Comparison of ENCODE assay signal across 25 cellular contexts in genomic region chr11:88043149-88043548, GRCh38.
"Had no signal": no experiment of that assay in that cellular context is flagged by ENCODE, and none has a peak within 500 bp of the region (broad histone marks: within the 10 kb centered on the region; RNA-seq: fewer than 3 reads in every experiment).

No MANE protein-coding gene starts in this region.

- H3K4me3 Mint-ChIP-seq: activated CD4-positive, alpha-beta memory T cell treated with anti-CD3 and anti-CD28 coated beads, Interleukin-2, amount 10 ng/mL, durations not matched to agents 7 days and 5 days; activated naive CD8-positive, alpha-beta T cell treated with anti-CD3 and anti-CD28 coated beads, Interleukin-2, amount 50 U/mL, for 24 hours; activated T-cell treated with anti-CD3 and anti-CD28 coated beads, Interleukin-2, amount 50 U/mL, for 72 hours; dendritic cell treated with granulocyte-macrophage colony-stimulating factor and Interleukin-4, amounts not matched to agents 40 ng/mL and 50 ng/mL, for 4 days; natural killer cell; T-helper 1 cell treated with Interleukin-12 subunit alpha and Interleukin-12 subunit beta and Interleukin-4 antibody, amounts not matched to agents 30 μg/mL and 1 μg/mL, for 36 hours had no signal

- H3K4me1 Mint-ChIP-seq: activated CD4-positive, alpha-beta memory T cell treated with anti-CD3 and anti-CD28 coated beads, Interleukin-2, amount 10 ng/mL, durations not matched to agents 7 days and 5 days; activated naive CD8-positive, alpha-beta T cell treated with anti-CD3 and anti-CD28 coated beads, Interleukin-2, amount 50 U/mL, for 24 hours; natural killer cell had no signal

- ATAC-seq: activated naive CD8-positive, alpha-beta T cell treated with anti-CD3 and anti-CD28 coated beads, Interleukin-2, amount 50 U/mL, for 24 hours; activated T-cell treated with anti-CD3 and anti-CD28 coated beads, Interleukin-2, amount 50 U/mL, for 72 hours; gastrocnemius medialis; left ventricle myocardium superior; natural killer cell; stimulated activated naive CD8-positive, alpha-beta T cell treated with anti-CD3 and anti-CD28 coated beads, Interleukin-15, Interleukin-2, amounts not matched to agents 100 U/mL and 50 U/mL, for 24 hours had no signal

- FAIRE-seq: islet of Langerhans had no signal

- H3K36me3 Mint-ChIP-seq: natural killer cell had no signal

- H3K27ac ChIP-seq: esophagus muscularis mucosa, gastrocnemius medialis, neutrophil, ovary, prostate gland, upper lobe of left lung had no signal

- H3K27ac Mint-ChIP-seq: activated CD4-positive, alpha-beta memory T cell treated with anti-CD3 and anti-CD28 coated beads, Interleukin-2, amount 10 ng/mL, durations not matched to agents 7 days and 5 days; activated naive CD8-positive, alpha-beta T cell treated with anti-CD3 and anti-CD28 coated beads, Interleukin-2, amount 50 U/mL, for 24 hours; dendritic cell treated with granulocyte-macrophage colony-stimulating factor and Interleukin-4, amounts not matched to agents 40 ng/mL and 50 ng/mL, for 4 days; natural killer cell; T-helper 1 cell treated with Interleukin-12 subunit alpha and Interleukin-12 subunit beta and Interleukin-4 antibody, amounts not matched to agents 30 μg/mL and 1 μg/mL, for 36 hours had no signal

- H3K27me3 ChIP-seq: esophagus muscularis mucosa, neutrophil, ovary, upper lobe of left lung had no signal

- DNase-seq: activated CD4-positive, alpha-beta memory T cell treated with anti-CD3 and anti-CD28 coated beads, Interleukin-2, amount 10 ng/mL, durations not matched to agents 7 days and 5 days; activated CD4-positive, alpha-beta T cell treated with anti-CD3 and anti-CD28 coated beads for 48 hours; activated effector memory CD4-positive, alpha-beta T cell treated with anti-CD3 and anti-CD28 coated beads, Interleukin-2, amount 50 U/mL, for 16 hours; activated naive CD4-positive, alpha-beta T cell treated with anti-CD3 and anti-CD28 coated beads, Interleukin-2, amount 50 U/mL, for 16 hours; activated naive CD8-positive, alpha-beta T cell treated with anti-CD3 and anti-CD28 coated beads, Interleukin-2, amount 50 U/mL, for 24 hours; activated T-cell treated with anti-CD3 and anti-CD28 coated beads, Interleukin-2, amount 50 U/mL, for 72 hours; effector CD8-positive, alpha-beta T cell; gastrocnemius medialis; hippocampal formation; left ventricle myocardium superior; mammary epithelial cell; midbrain; natural killer cell; ovary; stimulated activated CD4-positive, alpha-beta T cell treated with anti-CD3 and anti-CD28 coated beads, Interleukin-12 subunit alpha, Interleukin-12 subunit beta, amount 100 ng/mL, for 4 hours; stimulated activated CD4-positive, alpha-beta T cell treated with anti-CD3 and anti-CD28 coated beads, Interleukin-4, amount 100 ng/mL, for 4 hours; stimulated activated naive CD8-positive, alpha-beta T cell treated with anti-CD3 and anti-CD28 coated beads, Interleukin-15, Interleukin-2, amounts not matched to agents 100 U/mL and 50 U/mL, for 24 hours; T1000; upper lobe of left lung had no signal

- H3K36me3 ChIP-seq: esophagus muscularis mucosa, gastrocnemius medialis, neutrophil, ovary, prostate gland, upper lobe of left lung had no signal

- H3K9me3 Mint-ChIP-seq: activated CD4-positive, alpha-beta memory T cell treated with anti-CD3 and anti-CD28 coated beads, Interleukin-2, amount 10 ng/mL, durations not matched to agents 7 days and 5 days; activated naive CD8-positive, alpha-beta T cell treated with anti-CD3 and anti-CD28 coated beads, Interleukin-2, amount 50 U/mL, for 24 hours; activated T-cell treated with anti-CD3 and anti-CD28 coated beads, Interleukin-2, amount 50 U/mL, for 72 hours; dendritic cell treated with granulocyte-macrophage colony-stimulating factor and Interleukin-4, amounts not matched to agents 40 ng/mL and 50 ng/mL, for 4 days; natural killer cell; T-helper 1 cell treated with Interleukin-12 subunit alpha and Interleukin-12 subunit beta and Interleukin-4 antibody, amounts not matched to agents 30 μg/mL and 1 μg/mL, for 36 hours had no signal

- H3K9me3 ChIP-seq: esophagus muscularis mucosa, gastrocnemius medialis, neutrophil, ovary, prostate gland, upper lobe of left lung had no signal

- H3K4me1 ChIP-seq: esophagus muscularis mucosa, gastrocnemius medialis, prostate gland, upper lobe of left lung had no signal

- H3K4me3 ChIP-seq: esophagus muscularis mucosa, gastrocnemius medialis, ovary, prostate gland, upper lobe of left lung had no signal
